In the genomic region with DNA sequence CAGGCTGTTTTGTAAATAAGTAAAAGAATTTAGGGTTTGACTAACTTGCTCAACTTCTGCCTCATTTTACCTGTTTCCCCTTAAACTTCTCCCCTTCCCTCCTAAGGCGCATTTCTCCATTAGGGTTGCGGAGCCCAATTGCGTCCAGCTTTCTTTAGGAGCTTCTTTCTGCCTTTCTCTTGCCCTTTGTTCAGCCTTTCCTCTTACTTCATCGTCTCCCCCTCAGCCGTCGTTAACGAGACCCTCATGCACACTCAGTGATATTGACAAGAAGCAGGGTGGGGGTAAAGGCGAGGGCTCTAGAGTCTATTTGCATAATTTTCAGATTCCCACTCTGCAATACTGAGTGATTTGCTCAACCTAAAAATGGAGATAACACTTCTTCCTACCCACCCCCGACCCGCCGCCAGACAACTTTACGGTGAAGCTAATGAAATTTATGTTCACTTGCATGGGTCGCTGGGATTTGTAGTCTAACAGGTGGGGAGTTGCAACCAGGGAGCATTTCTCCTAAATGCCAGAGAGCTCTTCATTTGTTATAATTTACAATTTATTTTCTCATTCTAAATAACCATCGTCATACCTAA, we compare ENCODE assay signal across 8 cellular contexts. TPM values are rescaled to one million over a fixed set of nuclear protein-coding genes. Genes with fewer than 3 reads are reported as not detected.
A peak's percentile ranks its signal among the peaks of the same experiment; 100 is the strongest.
DNase-seq lines count a peak whose midpoint lies in the region; ATAC-seq lines count a peak whose summit lies in the region.

No MANE protein-coding gene starts in this region.

- H3K27ac Mint-ChIP-seq in activated naive CD8-positive, alpha-beta T cell treated with anti-CD3 and anti-CD28 coated beads for 36 hours = peak overlapping the region; percentile 97
- peak overlapping the region; percentile 91 to 98 (median 94) for H3K27ac Mint-ChIP-seq in immature natural killer cell

- peaks cover 10% of the 10 kb centered on the region for H3K4me1 Mint-ChIP-seq in activated naive CD8-positive, alpha-beta T cell treated with anti-CD3 and anti-CD28 coated beads for 36 hours
- peaks cover 20 to 32% of the 10 kb centered on the region in 2 donors for H3K4me1 Mint-ChIP-seq in immature natural killer cell

- no peak for ATAC-seq in GM18867 (IDR thresholded peaks at IDR 0.05; ENCODE audit: unreplicated experiment)

- H3K9me3 Mint-ChIP-seq in activated naive CD8-positive, alpha-beta T cell treated with anti-CD3 and anti-CD28 coated beads for 36 hours = no peaks in the 10 kb centered on the region
- no peaks in the 10 kb centered on the region for H3K9me3 Mint-ChIP-seq in immature natural killer cell

- DNase-seq in NCI-H1092 treated with DMSO at 0.1 percent for 48 hours (lab: John Stamatoyannopoulos, UW) (peak; percentile 29), NCI-H1092 (lab: John Stamatoyannopoulos, UW) (no peak), OCI-M1 (lab: John Stamatoyannopoulos, UW) (peak; percentile 65), immature natural killer cell (peak in 2 of 3 donors; percentile 6 to 14), NCI-H446 treated with DMSO at 0.1 percent for 48 hours (lab: John Stamatoyannopoulos, UW) (no peak)
- no peak for DNase-seq in activated naive CD8-positive, alpha-beta T cell treated with anti-CD3 and anti-CD28 coated beads for 36 hours
- DNase-seq in stimulated activated CD4-positive, alpha-beta T cell treated with anti-CD3 and anti-CD28 coated beads, Interleukin-2, amount 100 ng/mL, for 24 hours = peak; percentile 27 to 34

- H3K27me3 Mint-ChIP-seq in activated naive CD8-positive, alpha-beta T cell treated with anti-CD3 and anti-CD28 coated beads for 36 hours = no peaks in the 10 kb centered on the region
- peaks cover 6 to 9% (median 6%) of the 10 kb centered on the region in 3 donors for H3K27me3 Mint-ChIP-seq in immature natural killer cell (ENCODE audit: low read depth in 3 of 3)

- peak overlapping the region; percentile 86 for H3K4me3 Mint-ChIP-seq in activated naive CD8-positive, alpha-beta T cell treated with anti-CD3 and anti-CD28 coated beads for 36 hours
- H3K4me3 Mint-ChIP-seq in immature natural killer cell = peak overlapping the region; percentile 86 to 99 (median 94)

- peaks cover 1% of the 10 kb centered on the region for H3K36me3 Mint-ChIP-seq in activated naive CD8-positive, alpha-beta T cell treated with anti-CD3 and anti-CD28 coated beads for 36 hours
- H3K36me3 Mint-ChIP-seq in immature natural killer cell = peaks cover 0 to 6% (median 5%) of the 10 kb centered on the region in 3 donors

RNA-seq across cellular contexts. Expression of gene TBC1D2, which starts 1.3 kb away (rescaled TPM):
- total RNA-seq in activated naive CD8-positive, alpha-beta T cell treated with anti-CD3 and anti-CD28 coated beads for 36 hours = 1 to 10 TPM; 1.8 to 2.2 TPM
- polyA plus RNA-seq in immature natural killer cell = 1 to 10 TPM; 1.4 to 5.6 (median 1.8) TPM

Comparison
In these comparisons a context has a peak if more than half of its experiments do, and no peak if none do; other contexts are left out.
1. DNase-seq: peak in NCI-H1092 treated with DMSO at 0.1 percent for 48 hours (single experiment), OCI-M1 (single experiment), immature natural killer cell (2 of 3) and stimulated activated CD4-positive, alpha-beta T cell treated with anti-CD3 and anti-CD28 coated beads, Interleukin-2, amount 100 ng/mL, for 24 hours (2 of 2); none in NCI-H1092 (single experiment), activated naive CD8-positive, alpha-beta T cell treated with anti-CD3 and anti-CD28 coated beads for 36 hours (single experiment) and NCI-H446 treated with DMSO at 0.1 percent for 48 hours (single experiment).